In the genomic region with DNA sequence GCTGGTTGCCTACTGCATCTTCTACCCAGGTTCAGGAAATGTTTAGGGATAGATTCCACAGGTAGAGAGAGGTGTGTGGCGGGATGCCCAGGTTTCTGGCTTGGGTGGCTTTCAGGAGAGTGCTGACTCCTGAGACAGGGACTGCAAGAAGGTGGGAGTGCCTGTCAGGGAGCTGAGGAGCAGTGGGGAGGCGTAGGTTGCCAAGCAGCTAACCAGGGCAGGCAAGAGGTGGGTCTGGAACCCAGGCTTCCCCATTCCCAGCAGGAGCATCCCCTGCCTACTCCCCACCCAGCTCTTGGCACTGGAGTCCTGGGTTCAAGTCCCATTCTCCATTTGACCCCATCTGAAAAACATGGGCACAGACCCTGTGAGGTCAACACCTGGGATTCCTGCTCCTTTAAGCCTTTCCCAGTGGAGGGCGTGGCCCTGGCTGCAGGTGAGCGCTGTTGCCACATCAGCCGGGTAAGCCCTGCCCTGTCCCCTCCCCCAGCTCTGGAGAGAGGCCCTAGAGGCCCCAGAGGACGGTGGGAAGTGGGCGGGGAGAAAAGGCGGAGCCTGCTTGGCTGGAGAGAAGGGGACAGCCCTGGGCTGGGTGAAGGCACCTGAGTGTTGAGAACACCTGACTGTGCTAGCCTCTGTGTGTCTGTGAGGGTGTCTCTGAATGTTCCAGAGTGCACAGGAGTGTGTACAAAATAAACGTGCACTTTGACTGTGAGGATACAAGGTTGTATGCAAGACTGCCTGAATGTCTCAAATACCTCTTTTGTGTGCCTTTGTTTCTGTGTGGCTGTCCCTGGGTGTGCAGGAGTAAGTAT, we compare ENCODE assay signal across 1 cellular context.
A peak's percentile ranks its signal among the peaks of the same experiment; 100 is the strongest.
TF ChIP-seq lines count a peak whose summit lies in the region.

No MANE protein-coding gene starts in this region.

TF ChIP-seq in HEK293, 187 proteins besides CTCF, POLR2A, EP300 and RAD21 (continued from another document and continues in another):
- TF ChIP-seq, protein P1, sequence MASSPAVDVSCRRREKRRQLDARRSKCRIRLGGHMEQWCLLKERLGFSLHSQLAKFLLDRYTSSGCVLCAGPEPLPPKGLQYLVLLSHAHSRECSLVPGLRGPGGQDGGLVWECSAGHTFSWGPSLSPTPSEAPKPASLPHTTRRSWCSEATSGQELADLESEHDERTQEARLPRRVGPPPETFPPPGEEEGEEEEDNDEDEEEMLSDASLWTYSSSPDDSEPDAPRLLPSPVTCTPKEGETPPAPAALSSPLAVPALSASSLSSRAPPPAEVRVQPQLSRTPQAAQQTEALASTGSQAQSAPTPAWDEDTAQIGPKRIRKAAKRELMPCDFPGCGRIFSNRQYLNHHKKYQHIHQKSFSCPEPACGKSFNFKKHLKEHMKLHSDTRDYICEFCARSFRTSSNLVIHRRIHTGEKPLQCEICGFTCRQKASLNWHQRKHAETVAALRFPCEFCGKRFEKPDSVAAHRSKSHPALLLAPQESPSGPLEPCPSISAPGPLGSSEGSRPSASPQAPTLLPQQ (tag by site-specific recombination; IDR thresholded peaks at IDR 0.05) = no peak
- TF ChIP-seq ZNF658 (tag by site-specific recombination; IDR thresholded peaks at IDR 0.05) (no peak), ZNF335 (tag by site-specific recombination; conservative IDR thresholded peaks at IDR 0.05) (peak; percentile 78), ZNF624 (tag by site-specific recombination; IDR thresholded peaks at IDR 0.05) (no peak), ZNF558 (tag by site-specific recombination; IDR thresholded peaks at IDR 0.05) (no peak), ZNF48 (tag by site-specific recombination; IDR thresholded peaks at IDR 0.05) (no peak), ZEB2 (tag by site-specific recombination; IDR thresholded peaks at IDR 0.05) (0 out of 2 replicates have a peak, but pooled peaks have one; percentile 30), ZNF571 (tag by site-specific recombination; IDR thresholded peaks at IDR 0.05) (no peak), ZNF169 (tag by site-specific recombination; IDR thresholded peaks at IDR 0.05) (no peak), ZSCAN30 (tag by site-specific recombination; IDR thresholded peaks at IDR 0.05) (no peak), ZNF202 (tag by site-specific recombination; IDR thresholded peaks at IDR 0.05; ENCODE audit: borderline replicate concordance) (no peak), ZNF530 (tag by site-specific recombination; IDR thresholded peaks at IDR 0.05; ENCODE audit: low read depth) (no peak), ZBTB17 (tag by site-specific recombination; IDR thresholded peaks at IDR 0.05) (0 out of 2 replicates have a peak, but pooled peaks have one; percentile 44), ZNF843 (tag by site-specific recombination; IDR thresholded peaks at IDR 0.05) (no peak), ZNF350 (tag by site-specific recombination; IDR thresholded peaks at IDR 0.05) (no peak), ZNF132 (tag by site-specific recombination; IDR thresholded peaks at IDR 0.05; ENCODE audit: borderline replicate concordance) (no peak), ZNF112 (tag by site-specific recombination; IDR thresholded peaks at IDR 0.05) (no peak), GLI2 (tag by site-specific recombination; IDR thresholded peaks at IDR 0.05; ENCODE audit: borderline replicate concordance, low read depth) (no peak), ZNF292 (tag by site-specific recombination; IDR thresholded peaks at IDR 0.05; ENCODE audit: borderline replicate concordance, low read depth) (no peak), FEZF1 (tag by site-specific recombination; IDR thresholded peaks at IDR 0.05) (no peak), SP2 (tag by site-specific recombination; IDR thresholded peaks at IDR 0.05) (peak; percentile 83), ZNF433 (tag by site-specific recombination; IDR thresholded peaks at IDR 0.05; ENCODE audit: low read depth) (no peak), ZNF133 (tag by site-specific recombination; IDR thresholded peaks at IDR 0.05) (no peak), ZNF274 (IDR thresholded peaks at IDR 0.05; ENCODE audit: low read length) (no peak), ZNF274 (tag by site-specific recombination; IDR thresholded peaks at IDR 0.05; ENCODE audit: borderline replicate concordance) (no peak), KLF16 (tag by site-specific recombination; IDR thresholded peaks at IDR 0.05) (0 out of 2 replicates have a peak, but pooled peaks have one; percentile 25), ZNF10 (tag by site-specific recombination; IDR thresholded peaks at IDR 0.05) (no peak), ZIC2 (tag by site-specific recombination; IDR thresholded peaks at IDR 0.05) (no peak), KLF1 (tag by site-specific recombination; IDR thresholded peaks at IDR 0.05) (peak; percentile 71), ZNF19 (tag by site-specific recombination; IDR thresholded peaks at IDR 0.05; ENCODE audit: low read depth) (no peak), ZNF621 (tag by site-specific recombination; IDR thresholded peaks at IDR 0.05) (no peak), ZNF660 (tag by site-specific recombination; IDR thresholded peaks at IDR 0.05) (no peak), GLIS1 (tag by site-specific recombination; IDR thresholded peaks at IDR 0.05) (peak; percentile 59), ZNF404 (tag by site-specific recombination; IDR thresholded peaks at IDR 0.05) (no peak), ZNF157 (tag by site-specific recombination; IDR thresholded peaks at IDR 0.05) (no peak), IKZF3 (tag by site-specific recombination; IDR thresholded peaks at IDR 0.05) (0 out of 2 replicates have a peak, but pooled peaks have one; percentile 25), BCL11B (tag by site-specific recombination; IDR thresholded peaks at IDR 0.05; ENCODE audit: low read depth) (no peak), GLIS2 (tag by site-specific recombination; IDR thresholded peaks at IDR 0.05) (peak; percentile 80)
- TF ChIP-seq, protein P2, sequence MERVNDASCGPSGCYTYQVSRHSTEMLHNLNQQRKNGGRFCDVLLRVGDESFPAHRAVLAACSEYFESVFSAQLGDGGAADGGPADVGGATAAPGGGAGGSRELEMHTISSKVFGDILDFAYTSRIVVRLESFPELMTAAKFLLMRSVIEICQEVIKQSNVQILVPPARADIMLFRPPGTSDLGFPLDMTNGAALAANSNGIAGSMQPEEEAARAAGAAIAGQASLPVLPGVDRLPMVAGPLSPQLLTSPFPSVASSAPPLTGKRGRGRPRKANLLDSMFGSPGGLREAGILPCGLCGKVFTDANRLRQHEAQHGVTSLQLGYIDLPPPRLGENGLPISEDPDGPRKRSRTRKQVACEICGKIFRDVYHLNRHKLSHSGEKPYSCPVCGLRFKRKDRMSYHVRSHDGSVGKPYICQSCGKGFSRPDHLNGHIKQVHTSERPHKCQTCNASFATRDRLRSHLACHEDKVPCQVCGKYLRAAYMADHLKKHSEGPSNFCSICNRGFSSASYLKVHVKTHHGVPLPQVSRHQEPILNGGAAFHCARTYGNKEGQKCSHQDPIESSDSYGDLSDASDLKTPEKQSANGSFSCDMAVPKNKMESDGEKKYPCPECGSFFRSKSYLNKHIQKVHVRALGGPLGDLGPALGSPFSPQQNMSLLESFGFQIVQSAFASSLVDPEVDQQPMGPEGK (tag by site-specific recombination; IDR thresholded peaks at IDR 0.05) = peak; percentile 60
- TF ChIP-seq, protein P3, sequence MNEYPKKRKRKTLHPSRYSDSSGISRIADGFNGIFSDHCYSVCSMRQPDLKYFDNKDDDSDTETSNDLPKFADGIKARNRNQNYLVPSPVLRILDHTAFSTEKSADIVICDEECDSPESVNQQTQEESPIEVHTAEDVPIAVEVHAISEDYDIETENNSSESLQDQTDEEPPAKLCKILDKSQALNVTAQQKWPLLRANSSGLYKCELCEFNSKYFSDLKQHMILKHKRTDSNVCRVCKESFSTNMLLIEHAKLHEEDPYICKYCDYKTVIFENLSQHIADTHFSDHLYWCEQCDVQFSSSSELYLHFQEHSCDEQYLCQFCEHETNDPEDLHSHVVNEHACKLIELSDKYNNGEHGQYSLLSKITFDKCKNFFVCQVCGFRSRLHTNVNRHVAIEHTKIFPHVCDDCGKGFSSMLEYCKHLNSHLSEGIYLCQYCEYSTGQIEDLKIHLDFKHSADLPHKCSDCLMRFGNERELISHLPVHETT (tag by site-specific recombination; IDR thresholded peaks at IDR 0.05) = no peak
- TF ChIP-seq, protein P4, sequence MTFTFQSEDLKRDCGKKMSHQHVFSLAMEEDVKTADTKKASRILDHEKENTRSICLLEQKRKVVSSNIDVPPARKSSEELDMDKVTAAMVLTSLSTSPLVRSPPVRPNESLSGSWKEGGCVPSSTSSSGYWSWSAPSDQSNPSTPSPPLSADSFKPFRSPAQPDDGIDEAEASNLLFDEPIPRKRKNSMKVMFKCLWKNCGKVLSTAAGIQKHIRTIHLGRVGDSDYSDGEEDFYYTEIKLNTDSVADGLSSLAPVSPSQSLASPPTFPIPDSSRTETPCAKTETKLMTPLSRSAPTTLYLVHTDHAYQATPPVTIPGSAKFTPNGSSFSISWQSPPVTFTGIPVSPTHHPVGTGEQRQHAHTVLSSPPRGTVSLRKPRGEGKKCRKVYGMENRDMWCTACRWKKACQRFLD (tag by site-specific recombination; IDR thresholded peaks at IDR 0.05) = no peak
- TF ChIP-seq, protein P5, sequence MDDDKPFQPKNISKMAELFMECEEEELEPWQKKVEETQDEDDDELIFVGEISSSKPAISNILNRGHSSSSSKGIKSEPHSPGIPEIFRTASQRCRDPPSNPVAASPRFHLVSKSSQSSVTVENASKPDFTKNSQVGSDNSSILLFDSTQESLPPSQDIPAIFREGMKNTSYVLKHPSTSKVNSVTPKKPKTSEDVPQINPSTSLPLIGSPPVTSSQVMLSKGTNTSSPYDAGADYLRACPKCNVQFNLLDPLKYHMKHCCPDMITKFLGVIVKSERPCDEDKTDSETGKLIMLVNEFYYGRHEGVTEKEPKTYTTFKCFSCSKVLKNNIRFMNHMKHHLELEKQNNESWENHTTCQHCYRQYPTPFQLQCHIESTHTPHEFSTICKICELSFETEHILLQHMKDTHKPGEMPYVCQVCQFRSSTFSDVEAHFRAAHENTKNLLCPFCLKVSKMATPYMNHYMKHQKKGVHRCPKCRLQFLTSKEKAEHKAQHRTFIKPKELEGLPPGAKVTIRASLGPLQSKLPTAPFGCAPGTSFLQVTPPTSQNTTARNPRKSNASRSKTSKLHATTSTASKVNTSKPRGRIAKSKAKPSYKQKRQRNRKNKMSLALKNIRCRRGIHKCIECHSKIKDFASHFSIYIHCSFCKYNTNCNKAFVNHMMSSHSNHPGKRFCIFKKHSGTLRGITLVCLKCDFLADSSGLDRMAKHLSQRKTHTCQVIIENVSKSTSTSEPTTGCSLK (tag by site-specific recombination; IDR thresholded peaks at IDR 0.05) = no peak
- TF ChIP-seq, protein P6, sequence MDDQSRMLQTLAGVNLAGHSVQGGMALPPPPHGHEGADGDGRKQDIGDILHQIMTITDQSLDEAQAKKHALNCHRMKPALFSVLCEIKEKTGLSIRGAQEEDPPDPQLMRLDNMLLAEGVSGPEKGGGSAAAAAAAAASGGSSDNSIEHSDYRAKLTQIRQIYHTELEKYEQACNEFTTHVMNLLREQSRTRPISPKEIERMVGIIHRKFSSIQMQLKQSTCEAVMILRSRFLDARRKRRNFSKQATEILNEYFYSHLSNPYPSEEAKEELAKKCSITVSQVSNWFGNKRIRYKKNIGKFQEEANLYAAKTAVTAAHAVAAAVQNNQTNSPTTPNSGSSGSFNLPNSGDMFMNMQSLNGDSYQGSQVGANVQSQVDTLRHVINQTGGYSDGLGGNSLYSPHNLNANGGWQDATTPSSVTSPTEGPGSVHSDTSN (CRISPR knock-in tag; IDR thresholded peaks at IDR 0.05) = no peak
- TF ChIP-seq, protein P7, sequence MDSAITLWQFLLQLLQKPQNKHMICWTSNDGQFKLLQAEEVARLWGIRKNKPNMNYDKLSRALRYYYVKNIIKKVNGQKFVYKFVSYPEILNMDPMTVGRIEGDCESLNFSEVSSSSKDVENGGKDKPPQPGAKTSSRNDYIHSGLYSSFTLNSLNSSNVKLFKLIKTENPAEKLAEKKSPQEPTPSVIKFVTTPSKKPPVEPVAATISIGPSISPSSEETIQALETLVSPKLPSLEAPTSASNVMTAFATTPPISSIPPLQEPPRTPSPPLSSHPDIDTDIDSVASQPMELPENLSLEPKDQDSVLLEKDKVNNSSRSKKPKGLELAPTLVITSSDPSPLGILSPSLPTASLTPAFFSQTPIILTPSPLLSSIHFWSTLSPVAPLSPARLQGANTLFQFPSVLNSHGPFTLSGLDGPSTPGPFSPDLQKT (IDR thresholded peaks at IDR 0.05; ENCODE audit: borderline replicate concordance, low read depth, low read length) = no peak
- TF ChIP-seq, protein P8, sequence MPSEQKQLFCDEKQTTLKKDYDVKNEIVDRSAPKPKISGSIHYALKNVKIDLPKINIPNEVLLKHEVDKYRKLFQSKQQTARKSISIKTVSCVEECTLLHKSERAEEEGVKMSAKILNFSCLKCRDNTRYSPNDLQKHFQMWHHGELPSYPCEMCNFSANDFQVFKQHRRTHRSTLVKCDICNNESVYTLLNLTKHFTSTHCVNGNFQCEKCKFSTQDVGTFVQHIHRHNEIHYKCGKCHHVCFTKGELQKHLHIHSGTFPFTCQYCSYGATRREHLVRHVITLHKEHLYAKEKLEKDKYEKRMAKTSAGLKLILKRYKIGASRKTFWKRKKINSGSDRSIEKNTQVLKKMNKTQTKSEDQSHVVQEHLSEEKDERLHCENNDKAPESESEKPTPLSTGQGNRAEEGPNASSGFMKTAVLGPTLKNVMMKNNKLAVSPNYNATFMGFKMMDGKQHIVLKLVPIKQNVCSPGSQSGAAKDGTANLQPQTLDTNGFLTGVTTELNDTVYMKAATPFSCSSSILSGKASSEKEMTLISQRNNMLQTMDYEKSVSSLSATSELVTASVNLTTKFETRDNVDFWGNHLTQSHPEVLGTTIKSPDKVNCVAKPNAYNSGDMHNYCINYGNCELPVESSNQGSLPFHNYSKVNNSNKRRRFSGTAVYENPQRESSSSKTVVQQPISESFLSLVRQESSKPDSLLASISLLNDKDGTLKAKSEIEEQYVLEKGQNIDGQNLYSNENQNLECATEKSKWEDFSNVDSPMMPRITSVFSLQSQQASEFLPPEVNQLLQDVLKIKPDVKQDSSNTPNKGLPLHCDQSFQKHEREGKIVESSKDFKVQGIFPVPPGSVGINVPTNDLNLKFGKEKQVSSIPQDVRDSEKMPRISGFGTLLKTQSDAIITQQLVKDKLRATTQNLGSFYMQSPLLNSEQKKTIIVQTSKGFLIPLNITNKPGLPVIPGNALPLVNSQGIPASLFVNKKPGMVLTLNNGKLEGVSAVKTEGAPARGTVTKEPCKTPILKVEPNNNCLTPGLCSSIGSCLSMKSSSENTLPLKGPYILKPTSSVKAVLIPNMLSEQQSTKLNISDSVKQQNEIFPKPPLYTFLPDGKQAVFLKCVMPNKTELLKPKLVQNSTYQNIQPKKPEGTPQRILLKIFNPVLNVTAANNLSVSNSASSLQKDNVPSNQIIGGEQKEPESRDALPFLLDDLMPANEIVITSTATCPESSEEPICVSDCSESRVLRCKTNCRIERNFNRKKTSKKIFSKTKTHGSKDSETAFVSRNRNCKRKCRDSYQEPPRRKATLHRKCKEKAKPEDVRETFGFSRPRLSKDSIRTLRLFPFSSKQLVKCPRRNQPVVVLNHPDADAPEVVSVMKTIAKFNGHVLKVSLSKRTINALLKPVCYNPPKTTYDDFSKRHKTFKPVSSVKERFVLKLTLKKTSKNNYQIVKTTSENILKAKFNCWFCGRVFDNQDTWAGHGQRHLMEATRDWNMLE (tag by site-specific recombination; conservative IDR thresholded peaks at IDR 0.05; ENCODE audit: low read depth) = no peak
- TF ChIP-seq, protein P9, sequence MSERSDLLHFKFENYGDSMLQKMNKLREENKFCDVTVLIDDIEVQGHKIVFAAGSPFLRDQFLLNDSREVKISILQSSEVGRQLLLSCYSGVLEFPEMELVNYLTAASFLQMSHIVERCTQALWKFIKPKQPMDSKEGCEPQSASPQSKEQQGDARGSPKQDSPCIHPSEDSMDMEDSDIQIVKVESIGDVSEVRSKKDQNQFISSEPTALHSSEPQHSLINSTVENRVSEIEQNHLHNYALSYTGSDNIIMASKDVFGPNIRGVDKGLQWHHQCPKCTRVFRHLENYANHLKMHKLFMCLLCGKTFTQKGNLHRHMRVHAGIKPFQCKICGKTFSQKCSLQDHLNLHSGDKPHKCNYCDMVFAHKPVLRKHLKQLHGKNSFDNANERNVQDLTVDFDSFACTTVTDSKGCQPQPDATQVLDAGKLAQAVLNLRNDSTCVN (tag by site-specific recombination; optimal IDR thresholded peaks at IDR 0.05) = no peak
